Comparison of ENCODE assay signal across 1 cellular context in the genomic region with DNA sequence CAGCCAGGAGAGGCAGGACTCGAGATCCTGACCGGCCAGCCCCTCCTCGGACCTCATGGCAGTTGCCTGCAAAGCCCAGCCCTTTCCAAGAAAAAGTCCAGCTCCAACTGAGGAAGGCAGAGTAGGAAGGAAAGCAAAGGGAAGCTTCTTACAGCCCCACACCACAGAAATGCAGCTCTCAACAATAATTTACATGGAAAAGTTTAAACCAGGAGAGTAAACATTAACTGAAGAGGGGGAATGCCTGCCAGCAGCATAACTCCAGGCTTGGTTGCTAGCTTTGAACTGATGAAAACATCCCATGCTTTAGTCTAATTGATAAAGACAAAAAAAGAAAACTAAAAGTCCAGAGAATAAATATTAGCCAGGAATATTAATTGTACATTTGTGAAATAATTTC.
TF ChIP-seq lines count a peak whose summit lies in the region.

No MANE protein-coding gene starts in this region.

TF ChIP-seq in SK-N-SH treated with all-trans-retinoic acid at 6 μM for 48 hours, 23 proteins besides CTCF, POLR2A, EP300 and RAD21 (continued from another document):
- no peak for TF ChIP-seq ISL1 (CRISPR knock-in tag; IDR thresholded peaks at IDR 0.05)
- TF ChIP-seq RARB (CRISPR knock-in tag; IDR thresholded peaks at IDR 0.05) = no peak
- TF ChIP-seq ZNF8 (CRISPR knock-in tag; IDR thresholded peaks at IDR 0.05) = no peak
- TF ChIP-seq, protein P1, sequence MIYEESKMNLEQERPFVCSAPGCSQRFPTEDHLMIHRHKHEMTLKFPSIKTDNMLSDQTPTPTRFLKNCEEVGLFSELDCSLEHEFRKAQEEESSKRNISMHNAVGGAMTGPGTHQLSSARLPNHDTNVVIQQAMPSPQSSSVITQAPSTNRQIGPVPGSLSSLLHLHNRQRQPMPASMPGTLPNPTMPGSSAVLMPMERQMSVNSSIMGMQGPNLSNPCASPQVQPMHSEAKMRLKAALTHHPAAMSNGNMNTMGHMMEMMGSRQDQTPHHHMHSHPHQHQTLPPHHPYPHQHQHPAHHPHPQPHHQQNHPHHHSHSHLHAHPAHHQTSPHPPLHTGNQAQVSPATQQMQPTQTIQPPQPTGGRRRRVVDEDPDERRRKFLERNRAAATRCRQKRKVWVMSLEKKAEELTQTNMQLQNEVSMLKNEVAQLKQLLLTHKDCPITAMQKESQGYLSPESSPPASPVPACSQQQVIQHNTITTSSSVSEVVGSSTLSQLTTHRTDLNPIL (CRISPR knock-in tag; IDR thresholded peaks at IDR 0.05; ENCODE audit: low read depth) = no peak
- no peak for TF ChIP-seq ESRRG (CRISPR knock-in tag; IDR thresholded peaks at IDR 0.05)
- no peak for TF ChIP-seq BACH2 (CRISPR knock-in tag; IDR thresholded peaks at IDR 0.05; ENCODE audit: borderline replicate concordance)
- TF ChIP-seq SNAI2 (CRISPR knock-in tag; IDR thresholded peaks at IDR 0.05) = no peak
- TF ChIP-seq CSDC2 (CRISPR knock-in tag; IDR thresholded peaks at IDR 0.05) = no peak
- no peak for TF ChIP-seq PATZ1 (CRISPR knock-in tag; IDR thresholded peaks at IDR 0.05; ENCODE audit: borderline replicate concordance)
- no peak for TF ChIP-seq ZNF565 (CRISPR knock-in tag; conservative IDR thresholded peaks at IDR 0.05; ENCODE audit: low read depth)
